ENCODE assay signal across 18 cellular contexts in genomic region chr15:70051948-70052633, GRCh38. TPM values are rescaled to one million over a fixed set of nuclear protein-coding genes. Genes with fewer than 3 reads are reported as not detected.
DNase-seq lines count a peak whose midpoint lies in the region; ATAC-seq, FAIRE-seq and TF ChIP-seq lines count a peak whose summit lies in the region.
"Had no signal": no experiment of that assay in that cellular context is flagged by ENCODE, and none has a peak within 500 bp of the region (broad histone marks: within the 10 kb centered on the region; RNA-seq: fewer than 3 reads in every experiment).

No MANE protein-coding gene starts in this region.

- POLR2A ChIA-PET in activated naive CD8-positive, alpha-beta T cell treated with anti-CD3 and anti-CD28 coated beads, Interleukin-2, amount 10 ng/mL, durations not matched to agents 7 days and 5 days (lab: Charles Lee), result no interaction called here
- POLR2A ChIA-PET in T-cell (lab: Charles Lee), result no interaction called here

- no peak overlapping the region for H3K4me3 Mint-ChIP-seq in activated naive CD8-positive, alpha-beta T cell treated with anti-CD3 and anti-CD28 coated beads, Interleukin-2, amount 10 ng/mL, durations not matched to agents 7 days and 5 days
- no peak overlapping the region for H3K4me3 Mint-ChIP-seq in T-cell
- H3K4me3 Mint-ChIP-seq: CD4-positive, alpha-beta T cell had no signal

- CTCF ChIA-PET in T-cell (lab: Charles Lee), result no interaction called here

- H4K20me1 ChIP-seq in osteoblast (ENCODE audit: insufficient read depth, low read length), result peaks cover 23% of the 10 kb centered on the region

- no peaks in the 10 kb centered on the region for H3K4me1 ChIP-seq in osteoblast (ENCODE audit: insufficient read depth, low read length)
- H3K4me1 ChIP-seq: A549 had no signal

- H3K27me3 ChIP-seq in osteoblast (ENCODE audit: insufficient read depth, low read length), result no peaks in the 10 kb centered on the region

- no peaks in the 10 kb centered on the region for H3K79me2 ChIP-seq in osteoblast (ENCODE audit: insufficient read depth, low read length)

- FAIRE-seq in urothelium cell line (lab: Jason Lieb, UNC), result peak; percentile 23
- FAIRE-seq: A549, GM19239 had no signal

- peak; percentile 59 for DNase-seq in activated effector memory CD4-positive, alpha-beta T cell treated with anti-CD3 and anti-CD28 coated beads, Interleukin-2, amount 50 U/mL, for 16 hours
- no peak for DNase-seq in activated effector memory CD4-positive, alpha-beta T cell treated with Interleukin-2 at 50 U/mL for 16 hours
- DNase-seq in activated naive CD8-positive, alpha-beta T cell treated with anti-CD3 and anti-CD28 coated beads, Interleukin-2, amount 10 ng/mL, durations not matched to agents 7 days and 5 days, result peak; percentile 18
- DNase-seq in osteoblast (ENCODE audit: insufficient read length, low spot score, missing footprints) (peak; percentile 65), urothelium cell line (ENCODE audit: low spot score) (no peak), NCI-H446 (lab: John Stamatoyannopoulos, UW) (no peak), T-cell (no peak), NCI-H2227 treated with DMSO at 0.1 percent for 48 hours (lab: John Stamatoyannopoulos, UW) (no peak)
- DNase-seq: Calu3; CD4-positive, alpha-beta T cell; HCEC 1CT; KBM-7; NCI-H1092; NCI-H345; NCI-H69 had no signal

- H3K27me3 Mint-ChIP-seq in activated naive CD8-positive, alpha-beta T cell treated with anti-CD3 and anti-CD28 coated beads, Interleukin-2, amount 10 ng/mL, durations not matched to agents 7 days and 5 days, result no peaks in the 10 kb centered on the region
- no peaks in the 10 kb centered on the region for H3K27me3 Mint-ChIP-seq in T-cell
- H3K27me3 Mint-ChIP-seq: CD4-positive, alpha-beta T cell had no signal

- H3K27ac Mint-ChIP-seq in activated naive CD8-positive, alpha-beta T cell treated with anti-CD3 and anti-CD28 coated beads, Interleukin-2, amount 10 ng/mL, durations not matched to agents 7 days and 5 days, result no peak overlapping the region
- H3K27ac Mint-ChIP-seq in T-cell, result no peak overlapping the region
- H3K27ac Mint-ChIP-seq: CD4-positive, alpha-beta T cell had no signal

- no peaks in the 10 kb centered on the region for H3K4me1 Mint-ChIP-seq in activated naive CD8-positive, alpha-beta T cell treated with anti-CD3 and anti-CD28 coated beads, Interleukin-2, amount 10 ng/mL, durations not matched to agents 7 days and 5 days
- H3K4me1 Mint-ChIP-seq in T-cell, result peaks cover 0 to 5% (median 0%) of the 10 kb centered on the region in 3 donors

- no peak overlapping the region for H3K27ac ChIP-seq in osteoblast (ENCODE audit: low read depth, low read length)
- H3K27ac ChIP-seq: A549, HL-60 had no signal

- no peak for TF ChIP-seq CTCF in osteoblast (IDR thresholded peaks at IDR 0.05; ENCODE audit: extremely low read depth, low read depth, low read length)

- H3K9me3 ChIP-seq in osteoblast (ENCODE audit: low read depth, low read length), result no peaks in the 10 kb centered on the region
- H3K9me3 ChIP-seq: A549 had no signal

- no peak overlapping the region for H3K4me3 ChIP-seq in osteoblast (ENCODE audit: insufficient read depth, low read length)
- H3K4me3 ChIP-seq: A549 had no signal

- H3K36me3 ChIP-seq in osteoblast (ENCODE audit: insufficient read depth, low read length), result peaks cover 94% of the 10 kb centered on the region

- ATAC-seq in activated naive CD8-positive, alpha-beta T cell treated with anti-CD3 and anti-CD28 coated beads, Interleukin-2, amount 10 ng/mL, durations not matched to agents 7 days and 5 days (ENCODE audit: low read depth), result no peak
- no peak for ATAC-seq in T-cell (replicated peaks in 1 of 4)
- ATAC-seq: A549 had no signal

- H3K9me3 Mint-ChIP-seq in activated naive CD8-positive, alpha-beta T cell treated with anti-CD3 and anti-CD28 coated beads, Interleukin-2, amount 10 ng/mL, durations not matched to agents 7 days and 5 days, result no peaks in the 10 kb centered on the region
- no peaks in the 10 kb centered on the region for H3K9me3 Mint-ChIP-seq in T-cell
- H3K9me3 Mint-ChIP-seq: CD4-positive, alpha-beta T cell had no signal

- no peak overlapping the region for H2AFZ ChIP-seq in osteoblast (ENCODE audit: low read length)

- no peak overlapping the region for H3K4me2 ChIP-seq in osteoblast (ENCODE audit: insufficient read depth, low read length)
- H3K4me2 ChIP-seq: A549 had no signal

- H3K36me3 Mint-ChIP-seq in activated naive CD8-positive, alpha-beta T cell treated with anti-CD3 and anti-CD28 coated beads, Interleukin-2, amount 10 ng/mL, durations not matched to agents 7 days and 5 days, result peaks cover 22% of the 10 kb centered on the region
- H3K36me3 Mint-ChIP-seq in T-cell, result peaks cover 66% of the 10 kb centered on the region

RNA-seq across cellular contexts. Expression of gene TLE3, which starts 45.6 kb away (rescaled TPM):
- 10 to 100 TPM; 80.5 to 87.9 TPM for total RNA-seq in activated naive CD8-positive, alpha-beta T cell treated with anti-CD3 and anti-CD28 coated beads, Interleukin-2, amount 10 ng/mL, durations not matched to agents 7 days and 5 days
- total RNA-seq in osteoblast, result 21.5 and 29.7 TPM in 2 replicates
- 100 to 1,000 TPM in 4 of 5 donors, 10 to 100 TPM in 1; 99.2 to 174 (median 160) TPM for total RNA-seq in T-cell

Comparison
In these comparisons a context has a peak if more than half of its experiments do, and no peak if none do; other contexts are left out.
1. DNase-seq: peak in activated effector memory CD4-positive, alpha-beta T cell treated with anti-CD3 and anti-CD28 coated beads, Interleukin-2, amount 50 U/mL, for 16 hours (single experiment), activated naive CD8-positive, alpha-beta T cell treated with anti-CD3 and anti-CD28 coated beads, Interleukin-2, amount 10 ng/mL, durations not matched to agents 7 days and 5 days (single experiment) and osteoblast (single experiment); none in activated effector memory CD4-positive, alpha-beta T cell treated with Interleukin-2 at 50 U/mL for 16 hours (single experiment), urothelium cell line (single experiment), NCI-H446 (0 of 2), T-cell (0 of 34) and NCI-H2227 treated with DMSO at 0.1 percent for 48 hours (single experiment).